1 cellular context compared by ENCODE assay signal in genomic region chr17:36857698-36858097, GRCh38.
TF ChIP-seq lines count a peak whose summit lies in the region.

No MANE protein-coding gene starts in this region.

TF ChIP-seq in H1, 55 proteins besides CTCF, POLR2A, EP300 and RAD21:
- TF ChIP-seq CHD7 (IDR thresholded peaks at IDR 0.05; ENCODE audit: insufficient replicate concordance, low read length) (no peak), CEBPB (IDR thresholded peaks at IDR 0.05; ENCODE audit: low read depth, low read length) (peak; percentile 26; the same call in 1 of the 2 replicates), FOSL1 (IDR thresholded peaks at IDR 0.05; ENCODE audit: insufficient read depth, low read depth, low read length) (no peak), MAFK (IDR thresholded peaks at IDR 0.05; ENCODE audit: low read depth, low read length) (no peak), SP1 (IDR thresholded peaks at IDR 0.05; ENCODE audit: low read depth, low read length) (no peak), SAP30 (IDR thresholded peaks at IDR 0.05; ENCODE audit: insufficient read depth, insufficient replicate concordance, low read length) (no peak)
